ENCODE assay signal across 8 cellular contexts in the genomic region with DNA sequence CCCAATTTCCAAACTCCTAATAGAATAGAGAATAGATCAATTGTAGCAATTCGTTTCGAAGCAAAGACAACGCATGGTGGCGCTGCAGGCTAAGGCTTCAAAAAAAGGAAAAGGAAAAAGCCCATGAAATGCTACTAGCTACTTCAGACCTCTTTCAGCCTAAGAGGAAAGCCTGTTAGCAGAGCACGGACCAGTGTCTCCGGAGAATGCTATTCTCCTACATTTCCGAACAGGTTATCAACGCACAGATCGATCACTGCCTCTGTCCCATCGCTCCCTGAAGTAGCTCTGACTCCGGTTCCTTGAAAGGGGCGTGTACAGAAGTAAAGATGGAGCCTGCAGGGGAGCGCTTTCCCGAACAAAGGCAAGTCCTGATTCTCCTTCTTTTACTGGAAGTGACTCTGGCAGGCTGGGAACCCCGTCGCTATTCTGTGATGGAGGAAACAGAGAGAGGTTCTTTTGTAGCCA. TPM values are rescaled to one million over a fixed set of nuclear protein-coding genes. Genes with fewer than 3 reads are reported as not detected.
A peak's percentile ranks its signal among the peaks of the same experiment; 100 is the strongest.
DNase-seq lines count a peak whose midpoint lies in the region; ATAC-seq and TF ChIP-seq lines count a peak whose summit lies in the region.

TSS of gene PCDHB15 (plus strand) at position 146 of the 468 bp plus-strand sequence. CDS start at position 330, 184 bp downstream.

- TF ChIP-seq POLR2A in esophagus muscularis mucosa (IDR thresholded peaks at IDR 0.05; ENCODE audit: low read depth): no peak
- no peak for TF ChIP-seq POLR2A in prostate gland (IDR thresholded peaks at IDR 0.05)

- H3K27ac ChIP-seq in esophagus muscularis mucosa (replicated peaks in 1 of 4) (no peak within 1 kb of the TSS), osteoblast (ENCODE audit: low read depth, low read length) (no peak within 1 kb of the TSS), prostate gland (no peak within 1 kb of the TSS)

- TF ChIP-seq CTCF in esophagus muscularis mucosa (IDR thresholded peaks at IDR 0.05): peak; percentile 11 to 26 (median 23)
- peak; percentile 6 for TF ChIP-seq CTCF in osteoblast (IDR thresholded peaks at IDR 0.05; ENCODE audit: extremely low read depth, low read depth, low read length)
- TF ChIP-seq CTCF in prostate gland (IDR thresholded peaks at IDR 0.05): no peak

- no peaks in the 10 kb centered on the region for H3K79me2 ChIP-seq in osteoblast (ENCODE audit: insufficient read depth, low read length)

- peak; percentile 43 for DNase-seq in Daoy (ENCODE audit: low read depth)
- peak; percentile 7 to 42 for DNase-seq in NCI-H526 (lab: John Stamatoyannopoulos, UW)
- DNase-seq in esophagus muscularis mucosa (ENCODE audit: extremely low spot score): no peak
- peak; percentile 75 for DNase-seq in osteoblast (ENCODE audit: insufficient read length, low spot score, missing footprints)
- DNase-seq in prostate gland (ENCODE audit: low spot score): no peak

- ATAC-seq in HG03460 (IDR thresholded peaks at IDR 0.05; ENCODE audit: unreplicated experiment): no peak
- ATAC-seq in HG03025 (IDR thresholded peaks at IDR 0.05; ENCODE audit: low FRiP score, unreplicated experiment): no peak
- ATAC-seq in GM21390 (IDR thresholded peaks at IDR 0.05; ENCODE audit: unreplicated experiment): no peak

- H3K36me3 ChIP-seq in esophagus muscularis mucosa (peaks cover 0 to 13% (median 5%) of the 10 kb centered on the region in 4 donors), osteoblast (ENCODE audit: insufficient read depth, low read length) (no peaks in the 10 kb centered on the region), prostate gland (no peaks in the 10 kb centered on the region)

- no peak within 1 kb of the TSS for H2AFZ ChIP-seq in osteoblast (ENCODE audit: low read length)

- no peak within 1 kb of the TSS for H3K4me2 ChIP-seq in osteoblast (ENCODE audit: insufficient read depth, low read length)

- H3K9me3 ChIP-seq in esophagus muscularis mucosa (peaks cover 21 to 100% (median 96%) of the 10 kb centered on the region in 4 donors), osteoblast (ENCODE audit: low read depth, low read length) (peaks cover 17% of the 10 kb centered on the region), prostate gland (no peaks in the 10 kb centered on the region)

- no peaks in the 10 kb centered on the region for H3K4me1 ChIP-seq in esophagus muscularis mucosa
- H3K4me1 ChIP-seq in osteoblast (ENCODE audit: insufficient read depth, low read length): no peaks in the 10 kb centered on the region
- no peaks in the 10 kb centered on the region for H3K4me1 ChIP-seq in prostate gland (replicated peaks)

- H3K27me3 ChIP-seq in esophagus muscularis mucosa (peaks cover 0 to 12% (median 0%) of the 10 kb centered on the region in 4 donors), osteoblast (ENCODE audit: insufficient read depth, low read length) (no peaks in the 10 kb centered on the region), prostate gland (replicated peaks; ENCODE audit: insufficient read depth) (no peaks in the 10 kb centered on the region)

- 11% methylated on average over 15 of the region's 16 CpGs for WGBS in esophagus muscularis mucosa
- 8% methylated on average over 16 of the region's 16 CpGs for WGBS in prostate gland

- TF ChIP-seq EP300 in esophagus muscularis mucosa (IDR thresholded peaks at IDR 0.05): no peak

- intact Hi-C loops in esophagus muscularis mucosa (cut with DNase I): loop anchor here (10.0 kb wide), 1 partner anchor 320 kb away; no protein-coding TSS in a partner anchor
- intact Hi-C loops in prostate gland (cut with DNase I): no loop called here

- no peaks in the 10 kb centered on the region for H4K20me1 ChIP-seq in osteoblast (ENCODE audit: insufficient read depth, low read length)

- peak within 1 kb of the TSS; percentile 31 to 49 (median 36) for H3K4me3 ChIP-seq in esophagus muscularis mucosa
- H3K4me3 ChIP-seq in osteoblast (ENCODE audit: insufficient read depth, low read length): no peak within 1 kb of the TSS
- no peak within 1 kb of the TSS for H3K4me3 ChIP-seq in prostate gland

RNA-seq across cellular contexts. Expression of gene PCDHB15, which starts in this region (rescaled TPM):
- 0.21 and 0.86 TPM in 2 replicates for total RNA-seq in Daoy (2014; rRNA removed; shearing (Covaris generic))
- total RNA-seq in esophagus muscularis mucosa (1 to 10 TPM; 4.0 to 7.0 (median 4.5) TPM), osteoblast (0.88 and 1.1 TPM in 2 replicates), prostate gland (10 to 100 TPM in 1 of 2 donors, under 1 TPM in 1; 0.82 to 12.4 TPM)

Comparison
In these comparisons a context has a peak if more than half of its experiments do, and no peak if none do; other contexts are left out.
1. Peak in DNase-seq in Daoy; RNA of the gene not detected or under 1 TPM.
2. DNase-seq: peak in NCI-H526 (2 of 2) and osteoblast (single experiment); none in esophagus muscularis mucosa (single experiment) and prostate gland (single experiment).
3. H3K4me3 ChIP-seq: peak in esophagus muscularis mucosa (4 of 4); none in osteoblast (single experiment) and prostate gland (0 of 2).
4. CTCF ChIP-seq: peak in esophagus muscularis mucosa (3 of 3) and osteoblast (single experiment); none in prostate gland (0 of 4).